ENCODE assay signal across 9 cellular contexts in genomic region chr1:231691618-231692259, GRCh38.
DNase-seq lines count a peak whose midpoint lies in the region; ATAC-seq and TF ChIP-seq lines count a peak whose summit lies in the region.
"Had no signal": no experiment of that assay in that cellular context is flagged by ENCODE, and none has a peak within 500 bp of the region (broad histone marks: within the 10 kb centered on the region; RNA-seq: fewer than 3 reads in every experiment).

No MANE protein-coding gene starts in this region.

- ATAC-seq in GM21515 (IDR thresholded peaks at IDR 0.05; ENCODE audit: unreplicated experiment), result no peak
- no peak for ATAC-seq in activated CD8-positive, alpha-beta T cell treated with anti-CD3 and anti-CD28 coated beads, Interleukin-2, amount 10 ng/mL, durations not matched to agents 7 days and 5 days

- intact Hi-C loops in MCF 10A (cut with micrococcal nuclease), result no loop called here

- H3K27ac Mint-ChIP-seq in MCF 10A (ENCODE audit: low read depth, unreplicated experiment), result no peak overlapping the region
- H3K27ac Mint-ChIP-seq in activated CD8-positive, alpha-beta T cell treated with anti-CD3 and anti-CD28 coated beads, Interleukin-2, amount 10 ng/mL, durations not matched to agents 7 days and 5 days, result no peak overlapping the region

- CTCF ChIA-PET in MCF 10A (lab: Yijun Ruan, JAX), result interaction anchor here (0.5 to 1.3 kb wide), 9 partner anchors 9 to 1463 kb away, joined by 3 to 7 read pairs (median 4); no protein-coding TSS in a partner anchor
- CTCF ChIA-PET in activated CD8-positive, alpha-beta T cell treated with anti-CD3 and anti-CD28 coated beads, Interleukin-2, amount 10 ng/mL, durations not matched to agents 7 days and 5 days (lab: Charles Lee), result no interaction called here

- no peak overlapping the region for H3K27ac ChIP-seq in 22Rv1

- no peaks in the 10 kb centered on the region for H3K4me1 Mint-ChIP-seq in MCF 10A (ENCODE audit: insufficient read depth, unreplicated experiment)
- H3K4me1 Mint-ChIP-seq in activated CD8-positive, alpha-beta T cell treated with anti-CD3 and anti-CD28 coated beads, Interleukin-2, amount 10 ng/mL, durations not matched to agents 7 days and 5 days (ENCODE audit: low read depth), result peaks cover 10% of the 10 kb centered on the region

- DNase-seq in HPDE6-E6E7 (ENCODE audit: extremely low spot score) (peak; percentile 6), MCF 10A (ENCODE audit: unreplicated experiment) (no peak), islet precursor cell (peak; percentile 84), NCI-H1436 (lab: John Stamatoyannopoulos, UW) (no peak), activated gamma-delta T cell (lab: John Stamatoyannopoulos, UW) (no peak)
- no peak for DNase-seq in activated CD8-positive, alpha-beta T cell treated with anti-CD3 and anti-CD28 coated beads, Interleukin-2, amount 10 ng/mL, durations not matched to agents 7 days and 5 days
- DNase-seq: CD4-positive, CD25-positive, alpha-beta regulatory T cell had no signal

- BruUV-seq in MCF 10A (replicated peaks; lab: Mats Ljungman, UMichigan), result no TSS peak

- POLR2A ChIA-PET in MCF 10A (lab: Yijun Ruan, JAX), result interaction anchor here (0.6 to 1.7 kb wide), 3 partner anchors 28 to 170 kb away, joined by 4 to 7 read pairs (median 4); no protein-coding TSS in a partner anchor
- POLR2A ChIA-PET in activated CD8-positive, alpha-beta T cell treated with anti-CD3 and anti-CD28 coated beads, Interleukin-2, amount 10 ng/mL, durations not matched to agents 7 days and 5 days (lab: Charles Lee), result no interaction called here

- no peak overlapping the region for H3K4me3 Mint-ChIP-seq in MCF 10A (ENCODE audit: unreplicated experiment)
- H3K4me3 Mint-ChIP-seq in activated CD8-positive, alpha-beta T cell treated with anti-CD3 and anti-CD28 coated beads, Interleukin-2, amount 10 ng/mL, durations not matched to agents 7 days and 5 days, result no peak overlapping the region
- H3K4me3 Mint-ChIP-seq: CD4-positive, CD25-positive, alpha-beta regulatory T cell had no signal

- H3K36me3 Mint-ChIP-seq in MCF 10A (ENCODE audit: insufficient read depth, unreplicated experiment), result no peaks in the 10 kb centered on the region
- H3K36me3 Mint-ChIP-seq in activated CD8-positive, alpha-beta T cell treated with anti-CD3 and anti-CD28 coated beads, Interleukin-2, amount 10 ng/mL, durations not matched to agents 7 days and 5 days (ENCODE audit: low read depth), result peaks cover 7% of the 10 kb centered on the region

- H3K27me3 Mint-ChIP-seq in MCF 10A (ENCODE audit: insufficient read depth, unreplicated experiment), result no peaks in the 10 kb centered on the region
- no peaks in the 10 kb centered on the region for H3K27me3 Mint-ChIP-seq in activated CD8-positive, alpha-beta T cell treated with anti-CD3 and anti-CD28 coated beads, Interleukin-2, amount 10 ng/mL, durations not matched to agents 7 days and 5 days (ENCODE audit: low read depth)
- H3K27me3 Mint-ChIP-seq: CD4-positive, CD25-positive, alpha-beta regulatory T cell had no signal

- TF ChIP-seq CTCF in 22Rv1 (IDR thresholded peaks at IDR 0.05) (peak; percentile 89), MCF 10A (IDR thresholded peaks at IDR 0.05; ENCODE audit: unreplicated experiment) (peak; percentile 62)

- H3K9me3 Mint-ChIP-seq in MCF 10A (ENCODE audit: unreplicated experiment), result peaks cover 5% of the 10 kb centered on the region
- H3K9me3 Mint-ChIP-seq in activated CD8-positive, alpha-beta T cell treated with anti-CD3 and anti-CD28 coated beads, Interleukin-2, amount 10 ng/mL, durations not matched to agents 7 days and 5 days (ENCODE audit: insufficient read depth), result peaks cover 8% of the 10 kb centered on the region

Comparison
In these comparisons a context has a peak if more than half of its experiments do, and no peak if none do; other contexts are left out.
1. DNase-seq: peak in HPDE6-E6E7 (single experiment) and islet precursor cell (single experiment); none in MCF 10A (single experiment), NCI-H1436 (single experiment), activated gamma-delta T cell (single experiment) and activated CD8-positive, alpha-beta T cell treated with anti-CD3 and anti-CD28 coated beads, Interleukin-2, amount 10 ng/mL, durations not matched to agents 7 days and 5 days (single experiment).